Comparison of ENCODE assay signal across 22 cellular contexts in the genomic region with DNA sequence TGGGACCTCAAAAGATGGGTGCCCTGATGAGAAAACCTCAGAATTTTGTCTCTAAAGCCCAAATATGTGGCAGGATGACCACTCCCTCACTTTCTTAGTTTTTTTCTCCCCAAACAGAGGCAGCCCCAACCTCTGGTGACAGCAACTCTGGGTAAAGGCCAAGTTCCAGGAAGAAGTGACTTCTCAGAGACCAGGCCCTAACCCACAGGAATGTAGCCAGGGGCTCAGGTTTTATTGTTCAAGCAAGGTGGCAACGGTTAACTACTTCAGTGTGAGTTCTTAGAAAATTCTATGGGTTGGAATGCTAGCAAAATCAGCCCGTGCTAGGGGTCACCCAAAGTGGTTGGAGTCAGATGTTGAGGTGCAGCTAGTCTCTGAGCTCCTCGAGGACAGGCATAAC. TPM values are rescaled to one million over a fixed set of nuclear protein-coding genes. Genes with fewer than 3 reads are reported as not detected.
A peak's percentile ranks its signal among the peaks of the same experiment; 100 is the strongest.
DNase-seq lines count a peak whose midpoint lies in the region; ATAC-seq and TF ChIP-seq lines count a peak whose summit lies in the region.
"Had no signal": no experiment of that assay in that cellular context is flagged by ENCODE, and none has a peak within 500 bp of the region (broad histone marks: within the 10 kb centered on the region; RNA-seq: fewer than 3 reads in every experiment).

No MANE protein-coding gene starts in this region.

- no peak overlapping the region for H3K4me3 Mint-ChIP-seq in CD8-positive, alpha-beta memory T cell
- H3K4me3 Mint-ChIP-seq: B cell, CD14-positive monocyte, HFFc6 had no signal

- BruUV-seq in PC-3 (replicated peaks; lab: Mats Ljungman, UMichigan) = no TSS peak

- peak overlapping the region; percentile 26; the same call in 1 of the 2 replicates for H2AFZ ChIP-seq in PC-3 (ENCODE audit: low read length)

- no peak overlapping the region for H3K9ac ChIP-seq in PC-3 (ENCODE audit: low read length)

- intact Hi-C loops in PC-3 (cut with micrococcal nuclease) (no loop called here), dorsolateral prefrontal cortex (cut with DNase I) (no loop called here)

- ATAC-seq in PC-3 (peak; percentile 43; the same call in 1 of the 2 replicates), omental fat pad (ENCODE audit: low FRiP score) (no peak)
- ATAC-seq: A549 had no signal

- no peak overlapping the region for H3K27ac ChIP-seq in PC-3 (ENCODE audit: low read length)
- H3K27ac ChIP-seq in dorsolateral prefrontal cortex = peak overlapping the region in 45 of 59 donors; percentile 25 to 92 (median 84)
- H3K27ac ChIP-seq in temporal lobe (ENCODE audit: low read depth, low read length) = peak overlapping the region; percentile 53
- no peak overlapping the region for H3K27ac ChIP-seq in CD8-positive, alpha-beta memory T cell (ENCODE audit: low read depth, low read length)
- H3K27ac ChIP-seq: A549, RWPE1, SK-N-MC had no signal

- H3K4me2 ChIP-seq in PC-3 (ENCODE audit: low read length) = peak overlapping the region; percentile 27; the same call in 1 of the 2 replicates
- H3K4me2 ChIP-seq: A549 had no signal

- H3K4me1 ChIP-seq in PC-3 (ENCODE audit: insufficient read depth, low read length) = peaks cover 9% of the 10 kb centered on the region
- H3K4me1 ChIP-seq in CD8-positive, alpha-beta memory T cell (ENCODE audit: insufficient read depth, low read length) = no peaks in the 10 kb centered on the region
- H3K4me1 ChIP-seq: A549 had no signal

- H3K9me3 ChIP-seq in PC-3 (ENCODE audit: low read length) = no peaks in the 10 kb centered on the region
- H3K9me3 ChIP-seq in CD8-positive, alpha-beta memory T cell (ENCODE audit: low read length) = no peaks in the 10 kb centered on the region
- H3K9me3 ChIP-seq: A549, MG63 had no signal

- H3K9me2 ChIP-seq in PC-3 (replicated peaks; ENCODE audit: low read length) = no peaks in the 10 kb centered on the region

- no peak overlapping the region for H3K4me3 ChIP-seq in PC-3 (ENCODE audit: low read length)
- no peak overlapping the region for H3K4me3 ChIP-seq in dorsolateral prefrontal cortex
- H3K4me3 ChIP-seq in CD8-positive, alpha-beta memory T cell (ENCODE audit: low read length) = no peak overlapping the region
- H3K4me3 ChIP-seq: A549, MG63, SK-N-MC had no signal

- CTCF ChIA-PET in PC-3 (lab: Charles Lee) = no interaction called here
- CTCF ChIA-PET in CD8-positive, alpha-beta memory T cell (lab: Charles Lee) = no interaction called here

- no peaks in the 10 kb centered on the region for H3K9me3 Mint-ChIP-seq in CD8-positive, alpha-beta memory T cell
- H3K9me3 Mint-ChIP-seq: CD14-positive monocyte, HFFc6 had no signal

- DNase-seq in H4 (ENCODE audit: low spot score) = peak; percentile 21
- peak; percentile 58 for DNase-seq in PC-3
- DNase-seq in dorsolateral prefrontal cortex = no peak
- DNase-seq in omental fat pad (ENCODE audit: low spot score) = no peak
- DNase-seq in effector CD8-positive, alpha-beta T cell (lab: John Stamatoyannopoulos, UW) = no peak
- DNase-seq in CD8-positive, alpha-beta memory T cell = no peak
- DNase-seq: H7, HFFc6, IMR-90, MG63, NCI-H1417, NCI-H1694 treated with DMSO at 0.1 percent for 48 hours, NCI-H2081 treated with DMSO at 0.1 percent for 48 hours, NCI-H446, NCI-H526, SHP77 treated with DMSO at 0.1 percent for 48 hours had no signal

- H3K79me2 ChIP-seq in PC-3 (ENCODE audit: low read length) = no peaks in the 10 kb centered on the region

- POLR2A ChIA-PET in PC-3 (lab: Charles Lee; ENCODE audit: unreplicated experiment) = no interaction called here
- POLR2A ChIA-PET in CD8-positive, alpha-beta memory T cell (lab: Charles Lee) = no interaction called here

- H3K36me3 Mint-ChIP-seq in CD8-positive, alpha-beta memory T cell = no peaks in the 10 kb centered on the region
- H3K36me3 Mint-ChIP-seq: CD14-positive monocyte had no signal

- no peak overlapping the region for H3K27ac Mint-ChIP-seq in CD8-positive, alpha-beta memory T cell
- H3K27ac Mint-ChIP-seq: B cell, HFFc6 had no signal

- peaks cover 0 to 2% of the 10 kb centered on the region in 2 donors for H3K27me3 Mint-ChIP-seq in CD8-positive, alpha-beta memory T cell
- H3K27me3 Mint-ChIP-seq: B cell had no signal

- TF ChIP-seq CTCF in PC-3 (conservative IDR thresholded peaks at IDR 0.05; ENCODE audit: low read depth, low read length) = no peak
- TF ChIP-seq CTCF in dorsolateral prefrontal cortex (IDR thresholded peaks at IDR 0.05 in 54 of 56, conservative IDR thresholded peaks at IDR 0.05 in 2 of 56; ENCODE audit: low read depth in 1 of 56, partially characterized antibody in 56 of 56) = no peak
- TF ChIP-seq CTCF in omental fat pad (IDR thresholded peaks at IDR 0.05) = no peak

- H3F3A ChIP-seq in PC-3 (ENCODE audit: low read length, unreplicated experiment) = no peaks in the 10 kb centered on the region

- no peaks in the 10 kb centered on the region for H3K36me3 ChIP-seq in PC-3 (ENCODE audit: low read depth, low read length)
- H3K36me3 ChIP-seq in CD8-positive, alpha-beta memory T cell (ENCODE audit: insufficient read depth, low read length) = no peaks in the 10 kb centered on the region
- H3K36me3 ChIP-seq: MG63 had no signal

- no peaks in the 10 kb centered on the region for H3K4me1 Mint-ChIP-seq in CD8-positive, alpha-beta memory T cell
- H3K4me1 Mint-ChIP-seq: B cell, CD14-positive monocyte had no signal

- no peaks in the 10 kb centered on the region for H4K20me1 ChIP-seq in PC-3 (ENCODE audit: low read length)

- H3K27me3 ChIP-seq in PC-3 (ENCODE audit: low read length) = no peaks in the 10 kb centered on the region
- H3K27me3 ChIP-seq in dorsolateral prefrontal cortex = no peaks in the 10 kb centered on the region
- no peaks in the 10 kb centered on the region for H3K27me3 ChIP-seq in CD8-positive, alpha-beta memory T cell (ENCODE audit: insufficient read depth, low read length, poor library complexity, severe bottlenecking)
- H3K27me3 ChIP-seq: MG63 had no signal

RNA-seq across cellular contexts. Expression of gene DNAJA4, which starts 5.1 kb away (rescaled TPM):
- total RNA-seq in H4 (2014; rRNA removed; shearing (Covaris generic)) = not detected in 2 replicates
- total RNA-seq in PC-3 (2014; rRNA removed) (1.3 and 5.4 TPM in 2 replicates), dorsolateral prefrontal cortex (100 to 1,000 TPM in 49 of 120 experiments, 10 to 100 TPM in 71; 52.5 to 507 (median 97.1) TPM), temporal lobe (23.1 TPM), omental fat pad (10 to 100 TPM; 19.0 to 88.6 (median 28.9) TPM)
- total RNA-seq in CD8-positive, alpha-beta memory T cell = 10 to 100 TPM; 32.6 to 35.3 TPM
- 12.3 TPM for polyA plus RNA-seq in CD8-positive, alpha-beta memory T cell

RNA-seq across cellular contexts. Expression of gene ACSBG1, which starts 24.9 kb away (rescaled TPM):
- total RNA-seq in H4 (2014; rRNA removed; shearing (Covaris generic)) = 1.0 and 1.4 TPM in 2 replicates
- total RNA-seq in PC-3 (2014; rRNA removed) = 0.36 and 0.40 TPM in 2 replicates
- total RNA-seq in dorsolateral prefrontal cortex = 100 to 1,000 TPM in 47 of 120 experiments, 10 to 100 TPM in 73; 48.0 to 276 (median 94.0) TPM
- 3.0 TPM for total RNA-seq in temporal lobe
- not detected for total RNA-seq in omental fat pad
- total RNA-seq in CD8-positive, alpha-beta memory T cell = not detected
- 0.06 TPM for polyA plus RNA-seq in CD8-positive, alpha-beta memory T cell
- total RNA-seq: HFFc6, IMR-90 had no signal
- polyA plus RNA-seq: CD14-positive monocyte had no signal

RNA-seq across cellular contexts. Expression of gene SKIC8, which starts 40.2 kb away (rescaled TPM):
- total RNA-seq in H4 (2014; rRNA removed; shearing (Covaris generic)) = 115 and 121 TPM in 2 replicates
- total RNA-seq in PC-3 (2014; rRNA removed) (54.7 and 56.1 TPM in 2 replicates), dorsolateral prefrontal cortex (10 to 100 TPM; 28.0 to 79.8 (median 56.5) TPM), temporal lobe (39.8 TPM), omental fat pad (10 to 100 TPM; 40.1 to 72.4 (median 65.4) TPM)
- total RNA-seq in CD8-positive, alpha-beta memory T cell = 10 to 100 TPM; 60.2 to 62.9 TPM
- polyA plus RNA-seq in CD8-positive, alpha-beta memory T cell = 82.5 TPM

Comparison
In these comparisons a context has a peak if more than half of its experiments do, and no peak if none do; other contexts are left out.
1. DNase-seq: peak in H4 (single experiment) and PC-3 (single experiment); none in dorsolateral prefrontal cortex (0 of 10), omental fat pad (single experiment), effector CD8-positive, alpha-beta T cell (single experiment) and CD8-positive, alpha-beta memory T cell (0 of 5).
2. H3K27ac ChIP-seq: peak in dorsolateral prefrontal cortex (45 of 59) and temporal lobe (single experiment); none in PC-3 (single experiment) and CD8-positive, alpha-beta memory T cell (single experiment).
3. RNA of gene ACSBG1, which starts 24.9 kb away (total RNA-seq): 48.0 to 276 TPM in dorsolateral prefrontal cortex; 3.0 TPM in temporal lobe (single experiment), 1.0 to 1.4 TPM in H4, 0.36 to 0.40 TPM in PC-3, not detected in CD8-positive, alpha-beta memory T cell and not detected in omental fat pad; every median in the first group is over 10 times any median in the second.